9 cellular contexts compared by ENCODE assay signal in the genomic region with DNA sequence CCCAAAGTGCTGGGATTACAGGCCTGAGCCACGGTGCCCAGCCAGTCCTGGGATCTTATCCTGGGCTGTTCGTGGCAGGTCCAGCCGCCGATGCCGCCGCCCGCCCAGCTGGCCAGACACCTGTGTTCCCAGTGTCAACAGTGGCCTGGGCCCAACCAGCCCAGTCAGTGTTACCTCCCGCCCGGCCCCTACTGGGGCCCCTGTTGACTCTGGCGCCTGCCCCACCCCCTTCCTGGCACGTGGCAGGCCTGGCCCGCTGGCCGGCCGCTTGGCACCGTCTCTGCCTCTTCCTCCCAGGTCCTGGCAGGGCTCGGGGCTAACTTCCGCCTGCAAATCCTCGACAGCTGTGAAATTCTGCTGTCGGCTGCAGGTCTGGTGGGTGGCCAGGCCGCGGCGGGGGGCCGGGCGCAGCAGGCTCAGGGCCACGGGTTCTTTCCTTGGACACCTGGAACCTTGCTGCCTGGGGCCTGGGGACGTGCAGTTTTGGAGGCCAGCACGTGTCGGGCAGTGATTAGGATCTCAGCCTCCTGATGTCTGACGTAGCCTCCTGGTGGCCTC. TPM values are rescaled to one million over a fixed set of nuclear protein-coding genes. Genes with fewer than 3 reads are reported as not detected.
DNase-seq lines count a peak whose midpoint lies in the region; ATAC-seq, FAIRE-seq and TF ChIP-seq lines count a peak whose summit lies in the region.
"Had no signal": no experiment of that assay in that cellular context is flagged by ENCODE, and none has a peak within 500 bp of the region (broad histone marks: within the 10 kb centered on the region; RNA-seq: fewer than 3 reads in every experiment).

No MANE protein-coding gene starts in this region.

- peak overlapping the region; percentile 68 to 90 for H3K27ac ChIP-seq in ascending aorta
- peak overlapping the region in 15 of 21 experiments; percentile 15 to 84 (median 35) for H3K27ac ChIP-seq in skin epidermis
- H3K27ac ChIP-seq: PC-9 had no signal

- FAIRE-seq in D721Med (lab: Jason Lieb, UNC): no peak

- ATAC-seq in GM21737 (IDR thresholded peaks at IDR 0.05; ENCODE audit: unreplicated experiment): no peak
- ATAC-seq in HG03378 (IDR thresholded peaks at IDR 0.05; ENCODE audit: unreplicated experiment): no peak

- H3K4me1 ChIP-seq in ascending aorta: peaks cover 14 to 26% of the 10 kb centered on the region in 2 donors

- no peaks in the 10 kb centered on the region for H3K36me3 ChIP-seq in ascending aorta

- POLR2A ChIA-PET in HEK293T (lab: Yijun Ruan, JAX): no interaction called here

- TF ChIP-seq CTCF in ascending aorta (IDR thresholded peaks at IDR 0.05) (no peak), D721Med (IDR thresholded peaks at IDR 0.05; ENCODE audit: insufficient read depth, missing control alignments) (no peak)

- no peaks in the 10 kb centered on the region for H3K9me3 ChIP-seq in ascending aorta

- intact Hi-C loops in ascending aorta (cut with DNase I): no loop called here

- H3K4me3 ChIP-seq in ascending aorta: peak overlapping the region in 1 of 2 donors; percentile 3
- H3K4me3 ChIP-seq in skin epidermis: no peak overlapping the region
- H3K4me3 ChIP-seq: PC-9 had no signal

- H3K27me3 ChIP-seq in ascending aorta: no peaks in the 10 kb centered on the region

- CTCF ChIA-PET in HEK293T (lab: Yijun Ruan, JAX): no interaction called here

- DNase-seq in H4 (ENCODE audit: low spot score) (peak; percentile 85), ascending aorta (ENCODE audit: low spot score in 2 of 2) (peak; percentile 82 to 89), iris pigment epithelial cell (ENCODE audit: low read depth) (peak; percentile 70), HEK293T (ENCODE audit: extremely low spot score) (no peak), D721Med (ENCODE audit: insufficient read length, low spot score) (no peak)

TF ChIP-seq in HEK293T, 16 proteins besides CTCF, POLR2A, EP300 and RAD21:
- TF ChIP-seq LEF1 (IDR thresholded peaks at IDR 0.05; ENCODE audit: borderline replicate concordance) (no peak), FOXM1 (IDR thresholded peaks at IDR 0.05; ENCODE audit: borderline replicate concordance) (no peak), SUZ12 (IDR thresholded peaks at IDR 0.05) (no peak)
TF ChIP-seq in HEK293T: peak in this region for 0.

RNA-seq across cellular contexts. Expression of a gene that starts 9.1 kb away (rescaled TPM):
- total RNA-seq in H4 (2014; rRNA removed; shearing (Covaris generic)): 2.3 and 9.0 TPM in 2 replicates
- 55.3 TPM for total RNA-seq in ascending aorta

RNA-seq across cellular contexts. Expression of a gene that starts 17.8 kb away (rescaled TPM):
- not detected in 2 replicates for total RNA-seq in H4 (2014; rRNA removed; shearing (Covaris generic))
- not detected for total RNA-seq in ascending aorta
- total RNA-seq: PC-9 had no signal

RNA-seq across cellular contexts. Expression of a gene that starts 21.9 kb away (rescaled TPM):
- total RNA-seq in H4 (2014; rRNA removed; shearing (Covaris generic)): 20.3 and 26.8 TPM in 2 replicates
- total RNA-seq in ascending aorta: 81.5 TPM

RNA-seq across cellular contexts. Expression of a gene that starts 41.7 kb away (rescaled TPM):
- not detected in 2 replicates for total RNA-seq in H4 (2014; rRNA removed; shearing (Covaris generic))
- total RNA-seq in ascending aorta: not detected
- total RNA-seq: PC-9 had no signal

RNA-seq across cellular contexts. Expression of a gene that starts 42.0 kb away (rescaled TPM):
- total RNA-seq in H4 (2014; rRNA removed; shearing (Covaris generic)): 16.6 and 27.4 TPM in 2 replicates
- total RNA-seq in ascending aorta: 73.2 TPM

Comparison
In these comparisons a context has a peak if more than half of its experiments do, and no peak if none do; other contexts are left out.
1. DNase-seq: peak in H4 (single experiment), ascending aorta (2 of 2) and iris pigment epithelial cell (single experiment); none in HEK293T (single experiment) and D721Med (single experiment).